In genomic region chr3:15121936-15122335, GRCh38 we compare ENCODE assay signal across 22 cellular contexts.
"Had no signal": no experiment of that assay in that cellular context is flagged by ENCODE, and none has a peak within 500 bp of the region (broad histone marks: within the 10 kb centered on the region; RNA-seq: fewer than 3 reads in every experiment).

No MANE protein-coding gene starts in this region.

- DNase-seq: islet precursor cell; left ventricle myocardium inferior; mesendoderm; midbrain; mucosa of descending colon; naive thymus-derived CD4-positive, alpha-beta T cell; ovary; right lobe of liver; stimulated activated CD4-positive, alpha-beta T cell treated with anti-CD3 and anti-CD28 coated beads, Interleukin-1b, Interleukin-23, amount 100 ng/mL, for 48 hours; stimulated activated CD4-positive, alpha-beta T cell treated with anti-CD3 and anti-CD28 coated beads, Interleukin-2, amount 100 ng/mL, for 48 hours; stimulated activated CD4-positive, alpha-beta T cell treated with anti-CD3 and anti-CD28 coated beads, Interleukin-4, amount 100 ng/mL, for 4 hours; stimulated activated CD8-positive, alpha-beta memory T cell treated with anti-CD3 and anti-CD28 coated beads, Interleukin-4, amount 100 ng/mL, for 48 hours; stimulated activated naive CD4-positive, alpha-beta T cell treated with Interleukin-2 at 50 U/mL for 16 hours; stimulated activated naive CD8-positive, alpha-beta T cell treated with anti-CD3 and anti-CD28 coated beads, Interleukin-15, amount 100 ng/mL, for 72 hours; substantia nigra; uterus had no signal

- ATAC-seq: mucosa of descending colon; naive thymus-derived CD4-positive, alpha-beta T cell; natural killer cell treated with Interleukin-12 subunit alpha and Interleukin-12 subunit beta and Interleukin-15 and Interleukin-18, amount 100 ng/mL, for 72 hours; right lobe of liver; stimulated activated memory B cell treated with anti-CD40 and anti-IgM and Interleukin-4, amounts not matched to agents 10 μg/mL and 1 μg/mL and 100 μg/mL, for 72 hours; stimulated activated naive CD8-positive, alpha-beta T cell treated with anti-CD3 and anti-CD28 coated beads, Interleukin-15, amount 100 ng/mL, for 72 hours had no signal

- H3K4me3 ChIP-seq: left ventricle myocardium inferior, lung, mucosa of descending colon, ovary, right atrium auricular region, right lobe of liver, smooth muscle cell, tibial nerve, uterus had no signal

- H3K9me3 ChIP-seq: left ventricle myocardium inferior, mucosa of descending colon, ovary, right atrium auricular region, right lobe of liver, tibial nerve, uterus had no signal

- H3K4me1 ChIP-seq: right atrium auricular region, right lobe of liver, tibial nerve, uterus had no signal

- H3K27me3 ChIP-seq: ovary, right atrium auricular region, right lobe of liver, uterus had no signal

- H3K36me3 ChIP-seq: left ventricle myocardium inferior, ovary, right atrium auricular region, right lobe of liver, tibial nerve, uterus had no signal

- H3K4me2 ChIP-seq: smooth muscle cell had no signal

- H3K27ac ChIP-seq: left ventricle myocardium inferior, ovary, right atrium auricular region, right lobe of liver, tibial nerve, uterus had no signal
